Comparison of ENCODE assay signal across 17 cellular contexts in genomic region chr4:139907001-139907809, GRCh38.
DNase-seq lines count a peak whose midpoint lies in the region; ATAC-seq and TF ChIP-seq lines count a peak whose summit lies in the region.
"Had no signal": no experiment of that assay in that cellular context is flagged by ENCODE, and none has a peak within 500 bp of the region (broad histone marks: within the 10 kb centered on the region; RNA-seq: fewer than 3 reads in every experiment).

No MANE protein-coding gene starts in this region.

- no peak overlapping the region for H3K27ac ChIP-seq in DOHH2 (ENCODE audit: low read depth, low read length)
- H3K27ac ChIP-seq in iPS-20b (ENCODE audit: low read length), result peak overlapping the region; percentile 11
- H3K27ac ChIP-seq in adrenal gland, result peak overlapping the region in 1 of 5 donors; percentile 16
- H3K27ac ChIP-seq: left ventricle myocardium inferior, SJSA1, suprapubic skin had no signal

- H3K36me3 ChIP-seq in DOHH2 (ENCODE audit: control insufficient read depth, low read length) (no peaks in the 10 kb centered on the region), iPS-20b (ENCODE audit: insufficient read depth, low read depth, low read length) (no peaks in the 10 kb centered on the region), adrenal gland (replicated peaks in 1 of 2) (no peaks in the 10 kb centered on the region)
- H3K36me3 ChIP-seq: left ventricle myocardium inferior, SJSA1, suprapubic skin had no signal

- ATAC-seq in GM21619 (IDR thresholded peaks at IDR 0.05; ENCODE audit: unreplicated experiment), result peak; percentile 62

- 0 out of 2 replicates have a peak, but pooled peaks cover 2% of the 10 kb centered on the region for H4K20me1 ChIP-seq in DOHH2 (ENCODE audit: control insufficient read depth, insufficient read depth, low read depth, low read length)

- no peak for TF ChIP-seq POLR2A in adrenal gland (IDR thresholded peaks at IDR 0.05)

- H3K4me3 ChIP-seq in DOHH2 (ENCODE audit: low read length) (peak overlapping the region; percentile 3; the same call in 1 of the 2 replicates), iPS-20b (ENCODE audit: low read length) (no peak overlapping the region), adrenal gland (no peak overlapping the region)
- H3K4me3 ChIP-seq: left ventricle myocardium inferior, SJSA1, suprapubic skin had no signal

- no peaks in the 10 kb centered on the region for H3K9me2 ChIP-seq in DOHH2 (replicated peaks; ENCODE audit: control insufficient read depth, low read length)

- H3K9ac ChIP-seq in iPS-20b (ENCODE audit: low read depth, low read length), result no peak overlapping the region

- TF ChIP-seq CTCF in DOHH2 (IDR thresholded peaks at IDR 0.05; ENCODE audit: low read depth, low read length, poor library complexity, severe bottlenecking), result no peak
- no peak for TF ChIP-seq CTCF in adrenal gland (IDR thresholded peaks at IDR 0.05)

- DNase-seq in NCI-H69 (lab: John Stamatoyannopoulos, UW) (peak; percentile 22), adrenal gland (no peak), DMS153 treated with DMSO at 0.1 percent for 48 hours (lab: John Stamatoyannopoulos, UW; ENCODE audit: unreplicated experiment) (no peak), retina (no peak), kidney glomerular epithelial cell (lab: John Stamatoyannopoulos, UW) (no peak)
- DNase-seq: CD4-positive, CD25-positive, alpha-beta regulatory T cell; cerebellar nuclear complex; DMS79 treated with DMSO at 0.1 percent for 48 hours; endodermal cell; left ventricle myocardium inferior; NCI-H1105 treated with DMSO at 0.1 percent for 48 hours; occipital lobe had no signal

- H3F3A ChIP-seq in DOHH2 (ENCODE audit: control insufficient read depth, insufficient read depth), result no peaks in the 10 kb centered on the region

- H3K4me1 ChIP-seq in DOHH2 (ENCODE audit: control insufficient read depth, low read length) (peaks cover 13% of the 10 kb centered on the region), iPS-20b (ENCODE audit: insufficient read depth, low read length) (peaks cover 3% of the 10 kb centered on the region; the same call in 1 of the 2 replicates), adrenal gland (replicated peaks in 1 of 2) (peaks cover 7 to 21% of the 10 kb centered on the region in 2 donors)

- H3K27me3 ChIP-seq in DOHH2 (ENCODE audit: control insufficient read depth, low read length), result no peaks in the 10 kb centered on the region
- no peaks in the 10 kb centered on the region for H3K27me3 ChIP-seq in iPS-20b (ENCODE audit: insufficient read depth, low read length)
- no peaks in the 10 kb centered on the region for H3K27me3 ChIP-seq in adrenal gland
- H3K27me3 ChIP-seq: SJSA1, suprapubic skin had no signal

- no peak overlapping the region for H3K4me2 ChIP-seq in DOHH2 (ENCODE audit: low read length)

- intact Hi-C loops in adrenal gland (cut with DNase I), result no loop called here

- H3K9me3 ChIP-seq in DOHH2 (ENCODE audit: control insufficient read depth, insufficient read depth, low read length) (no peaks in the 10 kb centered on the region), iPS-20b (ENCODE audit: insufficient read depth, low read depth, low read length) (no peaks in the 10 kb centered on the region), adrenal gland (replicated peaks in 1 of 3) (no peaks in the 10 kb centered on the region)
- H3K9me3 ChIP-seq: SJSA1, suprapubic skin had no signal

- H3K79me2 ChIP-seq in DOHH2 (ENCODE audit: control insufficient read depth, low read length), result no peaks in the 10 kb centered on the region
